In genomic region chr20:37198962-37199660, GRCh38 we compare ENCODE assay signal across 22 cellular contexts.
"Had no signal": no experiment of that assay in that cellular context is flagged by ENCODE, and none has a peak within 500 bp of the region (broad histone marks: within the 10 kb centered on the region; RNA-seq: fewer than 3 reads in every experiment).

No MANE protein-coding gene starts in this region.

- H3K27me3 ChIP-seq: cardiac muscle cell, hepatocyte, sigmoid colon, testis, upper lobe of left lung had no signal

- H3K4me2 ChIP-seq: hepatocyte had no signal

- DNase-seq: activated CD4-positive, alpha-beta T cell treated with anti-CD3 and anti-CD28 coated beads, Interleukin-2, amount 10 ng/mL, durations not matched to agents 7 days and 5 days; activated CD4-positive, CD25-positive, alpha-beta regulatory T cell treated with anti-CD3 and anti-CD28 coated beads, Interleukin-2, amount 50 U/mL, for 72 hours; activated CD8-positive, alpha-beta memory T cell treated with anti-CD3 and anti-CD28 coated beads, Interleukin-2, amount 50 U/mL, for 4 hours; activated effector memory CD4-positive, alpha-beta T cell treated with anti-CD3 and anti-CD28 coated beads, Interleukin-2, amount 50 U/mL, for 16 hours; activated naive CD4-positive, alpha-beta T cell treated with anti-CD3 and anti-CD28 coated beads, Interleukin-2, amount 10 ng/mL, durations not matched to agents 7 days and 5 days; activated T-cell treated with anti-CD3 and anti-CD28 coated beads, Interleukin-2, amount 50 U/mL, for 4 hours; amygdala; effector CD4-positive, alpha-beta T cell; foreskin fibroblast; kidney glomerular epithelial cell; left ventricle myocardium inferior; naive thymus-derived CD8-positive, alpha-beta T cell; sigmoid colon; stimulated activated CD4-positive, alpha-beta T cell treated with anti-CD3 and anti-CD28 coated beads, Interleukin-2, amount 100 ng/mL, for 48 hours; stimulated activated CD8-positive, alpha-beta memory T cell treated with anti-CD3 and anti-CD28 coated beads, Interleukin-4, amount 100 ng/mL, for 48 hours; stimulated activated naive B cell treated with anti-CD40 and anti-IgM and Interleukin-4, amounts not matched to agents 10 μg/mL and 1 μg/mL and 100 μg/mL, for 72 hours; T-helper 1 cell; testis; upper lobe of left lung; WERI-Rb-1 had no signal

- H3K9me3 Mint-ChIP-seq: activated CD4-positive, alpha-beta T cell treated with anti-CD3 and anti-CD28 coated beads, Interleukin-2, amount 10 ng/mL, durations not matched to agents 7 days and 5 days; activated naive CD4-positive, alpha-beta T cell treated with anti-CD3 and anti-CD28 coated beads, Interleukin-2, amount 10 ng/mL, durations not matched to agents 7 days and 5 days; activated T-cell treated with anti-CD3 and anti-CD28 coated beads, Interleukin-2, amount 50 U/mL, for 4 hours; naive thymus-derived CD8-positive, alpha-beta T cell; stimulated activated naive B cell treated with anti-CD40 and anti-IgM and Interleukin-4, amounts not matched to agents 10 μg/mL and 1 μg/mL and 100 μg/mL, for 72 hours had no signal

- ATAC-seq: activated T-cell treated with anti-CD3 and anti-CD28 coated beads, Interleukin-2, amount 50 U/mL, for 4 hours; naive thymus-derived CD8-positive, alpha-beta T cell; stimulated activated naive B cell treated with anti-CD40 and anti-IgM and Interleukin-4, amounts not matched to agents 10 μg/mL and 1 μg/mL and 100 μg/mL, for 72 hours had no signal

- H3K9me3 ChIP-seq: left ventricle myocardium inferior, sigmoid colon, testis, upper lobe of left lung had no signal

- H3K4me3 Mint-ChIP-seq: activated CD4-positive, alpha-beta T cell treated with anti-CD3 and anti-CD28 coated beads, Interleukin-2, amount 10 ng/mL, durations not matched to agents 7 days and 5 days; activated naive CD4-positive, alpha-beta T cell treated with anti-CD3 and anti-CD28 coated beads, Interleukin-2, amount 10 ng/mL, durations not matched to agents 7 days and 5 days; activated T-cell treated with anti-CD3 and anti-CD28 coated beads, Interleukin-2, amount 50 U/mL, for 4 hours; naive thymus-derived CD8-positive, alpha-beta T cell; stimulated activated naive B cell treated with anti-CD40 and anti-IgM and Interleukin-4, amounts not matched to agents 10 μg/mL and 1 μg/mL and 100 μg/mL, for 72 hours had no signal

- H3K27me3 Mint-ChIP-seq: activated CD4-positive, alpha-beta T cell treated with anti-CD3 and anti-CD28 coated beads, Interleukin-2, amount 10 ng/mL, durations not matched to agents 7 days and 5 days; activated naive CD4-positive, alpha-beta T cell treated with anti-CD3 and anti-CD28 coated beads, Interleukin-2, amount 10 ng/mL, durations not matched to agents 7 days and 5 days; naive thymus-derived CD8-positive, alpha-beta T cell; stimulated activated naive B cell treated with anti-CD40 and anti-IgM and Interleukin-4, amounts not matched to agents 10 μg/mL and 1 μg/mL and 100 μg/mL, for 72 hours had no signal

- H3K4me3 ChIP-seq: cardiac muscle cell, hepatocyte, left ventricle myocardium inferior, sigmoid colon, testis, upper lobe of left lung had no signal

- H2AFZ ChIP-seq: hepatocyte had no signal

- H3K27ac Mint-ChIP-seq: activated CD4-positive, alpha-beta T cell treated with anti-CD3 and anti-CD28 coated beads, Interleukin-2, amount 10 ng/mL, durations not matched to agents 7 days and 5 days; activated naive CD4-positive, alpha-beta T cell treated with anti-CD3 and anti-CD28 coated beads, Interleukin-2, amount 10 ng/mL, durations not matched to agents 7 days and 5 days; stimulated activated naive B cell treated with anti-CD40 and anti-IgM and Interleukin-4, amounts not matched to agents 10 μg/mL and 1 μg/mL and 100 μg/mL, for 72 hours had no signal

- H3K27ac ChIP-seq: cardiac muscle cell, hepatocyte, left ventricle myocardium inferior, sigmoid colon, testis, upper lobe of left lung, WERI-Rb-1 had no signal
